In genomic region chr7:30510124-30511074, GRCh38 we compare ENCODE assay signal across 9 cellular contexts. TPM values are rescaled to one million over a fixed set of nuclear protein-coding genes. Genes with fewer than 3 reads are reported as not detected.
DNase-seq lines count a peak whose midpoint lies in the region; ATAC-seq and TF ChIP-seq lines count a peak whose summit lies in the region.
"Had no signal": no experiment of that assay in that cellular context is flagged by ENCODE, and none has a peak within 500 bp of the region (broad histone marks: within the 10 kb centered on the region; RNA-seq: fewer than 3 reads in every experiment).

No MANE protein-coding gene starts in this region.

- H3K4me1 ChIP-seq in heart left ventricle (peaks cover 0 to 12% (median under 1%) of the 10 kb centered on the region in 12 donors), spleen (peaks cover 0 to 14% (median 3%) of the 10 kb centered on the region in 6 donors)

- peaks cover 5% of the 10 kb centered on the region for H3K4me1 Mint-ChIP-seq in activated naive CD4-positive, alpha-beta T cell treated with anti-CD3 and anti-CD28 coated beads for 36 hours (ENCODE audit: low read depth)

- TF ChIP-seq CTCF in heart left ventricle (IDR thresholded peaks at IDR 0.05): peak; percentile 53 to 86 (median 74)
- peak; percentile 47 to 89 (median 79) for TF ChIP-seq CTCF in spleen (IDR thresholded peaks at IDR 0.05 in 8 of 11, conservative IDR thresholded peaks at IDR 0.05 in 3 of 11)

- ATAC-seq in GM19351 (IDR thresholded peaks at IDR 0.05; ENCODE audit: unreplicated experiment) (peak; percentile 68), heart left ventricle (peak in 2 of 4 donors; percentile 52 to 65), GM19328 (IDR thresholded peaks at IDR 0.05; ENCODE audit: unreplicated experiment) (no peak)

- CTCF ChIA-PET in activated naive CD4-positive, alpha-beta T cell treated with anti-CD3 and anti-CD28 coated beads for 36 hours (lab: Charles Lee): interaction anchor here (0.7 to 2.1 kb wide), 14 partner anchors 12 to 347 kb away, joined by 3 to 7 read pairs (median 3); partner anchors contain the start of gene NOD1

- H3K9me3 ChIP-seq in heart left ventricle (no peaks in the 10 kb centered on the region), spleen (peaks cover 0 to 6% (median 2%) of the 10 kb centered on the region in 8 donors)
- H3K9me3 ChIP-seq: SJSA1 had no signal

- intact Hi-C loops in activated naive CD4-positive, alpha-beta T cell treated with anti-CD3 and anti-CD28 coated beads for 36 hours (cut with micrococcal nuclease): loop anchor here (1.0 kb wide), 2 partner anchors 54 to 228 kb away; no protein-coding TSS in a partner anchor
- intact Hi-C loops in heart left ventricle (cut with DNase I) (loop anchor here in 8 of 10 donors (1.0 to 10.0 kb wide), 5 partner anchors 37 to 56 kb away; no protein-coding TSS in a partner anchor), spleen (cut with DNase I; ENCODE audit: low total_unique reads) (no loop called here)

- H3K9me3 Mint-ChIP-seq in activated naive CD4-positive, alpha-beta T cell treated with anti-CD3 and anti-CD28 coated beads for 36 hours: peaks cover 4% of the 10 kb centered on the region

- H3K36me3 Mint-ChIP-seq in activated naive CD4-positive, alpha-beta T cell treated with anti-CD3 and anti-CD28 coated beads for 36 hours (ENCODE audit: low read depth): no peaks in the 10 kb centered on the region

- DNase-seq in COR-L47 (lab: John Stamatoyannopoulos, UW): peak; percentile 54
- DNase-seq in NCI-H2029 treated with DMSO at 0.1 percent for 48 hours (lab: John Stamatoyannopoulos, UW): peak; percentile 6
- DNase-seq in activated naive CD4-positive, alpha-beta T cell treated with anti-CD3 and anti-CD28 coated beads for 36 hours: peak; percentile 57
- no peak for DNase-seq in heart left ventricle
- no peak for DNase-seq in spleen
- no peak for DNase-seq in islet precursor cell

- no peak overlapping the region for H3K27ac Mint-ChIP-seq in activated naive CD4-positive, alpha-beta T cell treated with anti-CD3 and anti-CD28 coated beads for 36 hours

- H3K27ac ChIP-seq in heart left ventricle: no peak overlapping the region
- H3K27ac ChIP-seq in spleen: no peak overlapping the region
- H3K27ac ChIP-seq: SJSA1 had no signal

- TF ChIP-seq POLR2A in heart left ventricle (IDR thresholded peaks at IDR 0.05): no peak
- no peak for TF ChIP-seq POLR2A in spleen (IDR thresholded peaks at IDR 0.05)

- H3K27me3 ChIP-seq in heart left ventricle (no peaks in the 10 kb centered on the region), spleen (replicated peaks in 1 of 7) (no peaks in the 10 kb centered on the region)
- H3K27me3 ChIP-seq: SJSA1 had no signal

- H3K4me3 ChIP-seq in heart left ventricle: no peak overlapping the region
- no peak overlapping the region for H3K4me3 ChIP-seq in spleen
- H3K4me3 ChIP-seq: SJSA1 had no signal

- 75 to 80% (median 77%) methylated on average over 4 of the region's 4 CpGs for WGBS in heart left ventricle, 4 donors
- WGBS in spleen, 5 donors: 57 to 71% (median 66%) methylated on average over 4 of the region's 4 CpGs

- no peak overlapping the region for H3K4me3 Mint-ChIP-seq in activated naive CD4-positive, alpha-beta T cell treated with anti-CD3 and anti-CD28 coated beads for 36 hours

- no peaks in the 10 kb centered on the region for H3K36me3 ChIP-seq in heart left ventricle
- H3K36me3 ChIP-seq in spleen: no peaks in the 10 kb centered on the region
- H3K36me3 ChIP-seq: SJSA1 had no signal

- H3K27me3 Mint-ChIP-seq in activated naive CD4-positive, alpha-beta T cell treated with anti-CD3 and anti-CD28 coated beads for 36 hours (ENCODE audit: low read depth): no peaks in the 10 kb centered on the region

RNA-seq across cellular contexts. Expression of gene GGCT, which starts 5.8 kb away (rescaled TPM):
- 10 to 100 TPM; 83.0 to 83.8 TPM for total RNA-seq in activated naive CD4-positive, alpha-beta T cell treated with anti-CD3 and anti-CD28 coated beads for 36 hours
- total RNA-seq in heart left ventricle: 10 to 100 TPM; 14.1 to 23.6 (median 17.8) TPM
- polyA plus RNA-seq in heart left ventricle: 10 to 100 TPM; 33.2 to 54.3 TPM
- total RNA-seq in spleen: 10 to 100 TPM; 13.8 to 26.9 (median 18.1) TPM
- 10 to 100 TPM; 37.6 to 53.0 (median 50.7) TPM for polyA plus RNA-seq in spleen

RNA-seq across cellular contexts. Expression of gene NOD1, which starts 31.8 kb away (rescaled TPM):
- 1 to 10 TPM; 9.2 to 9.8 TPM for total RNA-seq in activated naive CD4-positive, alpha-beta T cell treated with anti-CD3 and anti-CD28 coated beads for 36 hours
- total RNA-seq in heart left ventricle (10 to 100 TPM in 3 of 9 donors, 1 to 10 TPM in 6; 5.3 to 28.8 (median 9.0) TPM), spleen (10 to 100 TPM; 27.8 to 40.8 (median 37.7) TPM)
- polyA plus RNA-seq in heart left ventricle (10 to 100 TPM in 1 of 2 donors, 1 to 10 TPM in 1; 7.5 to 11.2 TPM), spleen (10 to 100 TPM; 11.0 to 27.9 (median 21.9) TPM)

Comparison
In these comparisons a context has a peak if more than half of its experiments do, and no peak if none do; other contexts are left out.
1. DNase-seq: peak in COR-L47 (single experiment), NCI-H2029 treated with DMSO at 0.1 percent for 48 hours (single experiment) and activated naive CD4-positive, alpha-beta T cell treated with anti-CD3 and anti-CD28 coated beads for 36 hours (single experiment); none in heart left ventricle (0 of 5), spleen (single experiment) and islet precursor cell (single experiment).